ENCODE assay signal across 1 cellular context in genomic region chr5:40797273-40798011, GRCh38.
A peak's percentile ranks its signal among the peaks of the same experiment; 100 is the strongest.
TF ChIP-seq lines count a peak whose summit lies in the region.

No MANE protein-coding gene starts in this region.

TF ChIP-seq in K562, 482 proteins besides CTCF, POLR2A, EP300 and RAD21 (continued from another document and continues in another):
- TF ChIP-seq ZFP91 (CRISPR knock-in tag; IDR thresholded peaks at IDR 0.05) = no peak
- TF ChIP-seq ZNF408 (CRISPR knock-in tag; IDR thresholded peaks at IDR 0.05; ENCODE audit: low read depth) = no peak
- TF ChIP-seq, protein P1, sequence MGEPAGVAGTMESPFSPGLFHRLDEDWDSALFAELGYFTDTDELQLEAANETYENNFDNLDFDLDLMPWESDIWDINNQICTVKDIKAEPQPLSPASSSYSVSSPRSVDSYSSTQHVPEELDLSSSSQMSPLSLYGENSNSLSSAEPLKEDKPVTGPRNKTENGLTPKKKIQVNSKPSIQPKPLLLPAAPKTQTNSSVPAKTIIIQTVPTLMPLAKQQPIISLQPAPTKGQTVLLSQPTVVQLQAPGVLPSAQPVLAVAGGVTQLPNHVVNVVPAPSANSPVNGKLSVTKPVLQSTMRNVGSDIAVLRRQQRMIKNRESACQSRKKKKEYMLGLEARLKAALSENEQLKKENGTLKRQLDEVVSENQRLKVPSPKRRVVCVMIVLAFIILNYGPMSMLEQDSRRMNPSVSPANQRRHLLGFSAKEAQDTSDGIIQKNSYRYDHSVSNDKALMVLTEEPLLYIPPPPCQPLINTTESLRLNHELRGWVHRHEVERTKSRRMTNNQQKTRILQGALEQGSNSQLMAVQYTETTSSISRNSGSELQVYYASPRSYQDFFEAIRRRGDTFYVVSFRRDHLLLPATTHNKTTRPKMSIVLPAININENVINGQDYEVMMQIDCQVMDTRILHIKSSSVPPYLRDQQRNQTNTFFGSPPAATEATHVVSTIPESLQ (CRISPR knock-in tag; IDR thresholded peaks at IDR 0.05) = 0 out of 2 replicates have a peak, but pooled peaks have one; percentile 28
- peak; percentile 63; the same call in 1 of the 2 replicates for TF ChIP-seq CXXC5 (CRISPR knock-in tag; IDR thresholded peaks at IDR 0.05)
- peak; percentile 86; the same call in 1 of the 2 replicates for TF ChIP-seq ZNF395 (CRISPR knock-in tag; IDR thresholded peaks at IDR 0.05)
- peak; percentile 11; the same call in 1 of the 2 replicates for TF ChIP-seq TFAP4 (CRISPR knock-in tag; IDR thresholded peaks at IDR 0.05; ENCODE audit: borderline replicate concordance)
- TF ChIP-seq, protein P2, sequence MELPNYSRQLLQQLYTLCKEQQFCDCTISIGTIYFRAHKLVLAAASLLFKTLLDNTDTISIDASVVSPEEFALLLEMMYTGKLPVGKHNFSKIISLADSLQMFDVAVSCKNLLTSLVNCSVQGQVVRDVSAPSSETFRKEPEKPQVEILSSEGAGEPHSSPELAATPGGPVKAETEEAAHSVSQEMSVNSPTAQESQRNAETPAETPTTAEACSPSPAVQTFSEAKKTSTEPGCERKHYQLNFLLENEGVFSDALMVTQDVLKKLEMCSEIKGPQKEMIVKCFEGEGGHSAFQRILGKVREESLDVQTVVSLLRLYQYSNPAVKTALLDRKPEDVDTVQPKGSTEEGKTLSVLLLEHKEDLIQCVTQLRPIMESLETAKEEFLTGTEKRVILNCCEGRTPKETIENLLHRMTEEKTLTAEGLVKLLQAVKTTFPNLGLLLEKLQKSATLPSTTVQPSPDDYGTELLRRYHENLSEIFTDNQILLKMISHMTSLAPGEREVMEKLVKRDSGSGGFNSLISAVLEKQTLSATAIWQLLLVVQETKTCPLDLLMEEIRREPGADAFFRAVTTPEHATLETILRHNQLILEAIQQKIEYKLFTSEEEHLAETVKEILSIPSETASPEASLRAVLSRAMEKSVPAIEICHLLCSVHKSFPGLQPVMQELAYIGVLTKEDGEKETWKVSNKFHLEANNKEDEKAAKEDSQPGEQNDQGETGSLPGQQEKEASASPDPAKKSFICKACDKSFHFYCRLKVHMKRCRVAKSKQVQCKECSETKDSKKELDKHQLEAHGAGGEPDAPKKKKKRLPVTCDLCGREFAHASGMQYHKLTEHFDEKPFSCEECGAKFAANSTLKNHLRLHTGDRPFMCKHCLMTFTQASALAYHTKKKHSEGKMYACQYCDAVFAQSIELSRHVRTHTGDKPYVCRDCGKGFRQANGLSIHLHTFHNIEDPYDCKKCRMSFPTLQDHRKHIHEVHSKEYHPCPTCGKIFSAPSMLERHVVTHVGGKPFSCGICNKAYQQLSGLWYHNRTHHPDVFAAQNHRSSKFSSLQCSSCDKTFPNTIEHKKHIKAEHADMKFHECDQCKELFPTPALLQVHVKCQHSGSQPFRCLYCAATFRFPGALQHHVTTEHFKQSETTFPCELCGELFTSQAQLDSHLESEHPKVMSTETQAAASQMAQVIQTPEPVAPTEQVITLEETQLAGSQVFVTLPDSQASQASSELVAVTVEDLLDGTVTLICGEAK (IDR thresholded peaks at IDR 0.05) = peak; percentile 30; the same call in 1 of the 2 replicates
- TF ChIP-seq, protein P2 (CRISPR knock-in tag; IDR thresholded peaks at IDR 0.05) = no peak
- TF ChIP-seq, protein P3, sequence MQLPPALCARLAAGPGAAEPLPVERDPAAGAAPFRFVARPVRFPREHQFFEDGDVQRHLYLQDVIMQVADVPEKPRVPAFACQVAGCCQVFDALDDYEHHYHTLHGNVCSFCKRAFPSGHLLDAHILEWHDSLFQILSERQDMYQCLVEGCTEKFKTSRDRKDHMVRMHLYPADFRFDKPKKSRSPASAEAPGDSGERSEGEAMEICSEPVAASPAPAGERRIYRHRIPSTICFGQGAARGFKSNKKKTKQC (CRISPR knock-in tag; IDR thresholded peaks at IDR 0.05) = 0 out of 2 replicates have a peak, but pooled peaks have one; percentile 8
- TF ChIP-seq FOXJ3 (CRISPR knock-in tag; IDR thresholded peaks at IDR 0.05) = no peak
- peak in 2 of 3 experiments; percentile 48 to 57 for TF ChIP-seq YY1 (IDR thresholded peaks at IDR 0.05; ENCODE audit: borderline replicate concordance in 1 of 3, control insufficient read depth in 1 of 3, extremely low read depth in 1 of 3, insufficient read depth in 3 of 3, insufficient read length in 1 of 3, insufficient replicate concordance in 2 of 3, low read depth in 1 of 3, low read length in 2 of 3)
- peak; percentile 63; the same call in 1 of the 2 replicates for TF ChIP-seq ZBTB7A (IDR thresholded peaks at IDR 0.05; ENCODE audit: borderline replicate concordance, control insufficient read depth, low read depth, low read length)
- peak; percentile 52; the same call in 1 of the 2 replicates for TF ChIP-seq ZNF766 (CRISPR knock-in tag; conservative IDR thresholded peaks at IDR 0.05)
- no peak for TF ChIP-seq ZNF707 (CRISPR knock-in tag; conservative IDR thresholded peaks at IDR 0.05)
- peak in 1 of 2 experiments; percentile 45; a peak in 1 of 4 replicates for TF ChIP-seq KDM1A (IDR thresholded peaks at IDR 0.05)
- no peak for TF ChIP-seq CBX8 (IDR thresholded peaks at IDR 0.05; ENCODE audit: borderline replicate concordance, extremely low read depth, low read depth, low read length, poor library complexity, severe bottlenecking)
- no peak for TF ChIP-seq KAT8 (IDR thresholded peaks at IDR 0.05; ENCODE audit: low read depth)
- TF ChIP-seq, protein P4, sequence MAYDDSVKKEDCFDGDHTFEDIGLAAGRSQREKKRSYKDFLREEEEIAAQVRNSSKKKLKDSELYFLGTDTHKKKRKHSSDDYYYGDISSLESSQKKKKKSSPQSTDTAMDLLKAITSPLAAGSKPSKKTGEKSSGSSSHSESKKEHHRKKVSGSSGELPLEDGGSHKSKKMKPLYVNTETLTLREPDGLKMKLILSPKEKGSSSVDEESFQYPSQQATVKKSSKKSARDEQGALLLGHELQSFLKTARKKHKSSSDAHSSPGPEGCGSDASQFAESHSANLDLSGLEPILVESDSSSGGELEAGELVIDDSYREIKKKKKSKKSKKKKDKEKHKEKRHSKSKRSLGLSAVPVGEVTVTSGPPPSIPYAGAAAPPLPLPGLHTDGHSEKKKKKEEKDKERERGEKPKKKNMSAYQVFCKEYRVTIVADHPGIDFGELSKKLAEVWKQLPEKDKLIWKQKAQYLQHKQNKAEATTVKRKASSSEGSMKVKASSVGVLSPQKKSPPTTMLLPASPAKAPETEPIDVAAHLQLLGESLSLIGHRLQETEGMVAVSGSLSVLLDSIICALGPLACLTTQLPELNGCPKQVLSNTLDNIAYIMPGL (CRISPR knock-in tag; IDR thresholded peaks at IDR 0.05) = 0 out of 2 replicates have a peak, but pooled peaks have one; percentile 44
- TF ChIP-seq NCOA6 (IDR thresholded peaks at IDR 0.05) = no peak
- no peak for TF ChIP-seq ASH1L (IDR thresholded peaks at IDR 0.05; ENCODE audit: borderline replicate concordance, low read depth, partially characterized antibody)
- TF ChIP-seq KHSRP (IDR thresholded peaks at IDR 0.05) = no peak
- TF ChIP-seq SOX6 (IDR thresholded peaks at IDR 0.05) = no peak
- 0 out of 2 replicates have a peak, but pooled peaks have one; percentile 44 for TF ChIP-seq MAX (CRISPR knock-in tag; IDR thresholded peaks at IDR 0.05)
- TF ChIP-seq U2AF1 (optimal IDR thresholded peaks at IDR 0.05; ENCODE audit: low read depth, low read length) = peak; percentile 9
- peak; percentile 48; the same call in 1 of the 2 replicates for TF ChIP-seq RNF2 (IDR thresholded peaks at IDR 0.05)
- peak; percentile 93 for TF ChIP-seq CHD1 (IDR thresholded peaks at IDR 0.05; ENCODE audit: low read length)
- peak; percentile 24 for TF ChIP-seq CCNT2 (IDR thresholded peaks at IDR 0.05; ENCODE audit: borderline replicate concordance, extremely low read depth, insufficient read length, low read depth, low read length)
- TF ChIP-seq ZSCAN32 (CRISPR knock-in tag; IDR thresholded peaks at IDR 0.05) = no peak
- no peak for TF ChIP-seq ZBTB2 (IDR thresholded peaks at IDR 0.05)
- no peak for TF ChIP-seq ERF (CRISPR knock-in tag; IDR thresholded peaks at IDR 0.05)
- TF ChIP-seq NFIC (IDR thresholded peaks at IDR 0.05) = peak; percentile 99
- no peak; the same call in 1 of the 2 replicates for TF ChIP-seq NFRKB (IDR thresholded peaks at IDR 0.05; ENCODE audit: low read depth)
- 0 out of 2 replicates have a peak, but pooled peaks have one; percentile 30 for TF ChIP-seq NR3C1 (CRISPR knock-in tag; IDR thresholded peaks at IDR 0.05)
- TF ChIP-seq ETV1 (tag; conservative IDR thresholded peaks at IDR 0.05; ENCODE audit: low read depth) = 0 out of 2 replicates have a peak, but pooled peaks have one; percentile 5
- TF ChIP-seq CHD2 (IDR thresholded peaks at IDR 0.05; ENCODE audit: low read depth, low read length) = no peak; the same call in 1 of the 2 replicates
- TF ChIP-seq, protein P5, sequence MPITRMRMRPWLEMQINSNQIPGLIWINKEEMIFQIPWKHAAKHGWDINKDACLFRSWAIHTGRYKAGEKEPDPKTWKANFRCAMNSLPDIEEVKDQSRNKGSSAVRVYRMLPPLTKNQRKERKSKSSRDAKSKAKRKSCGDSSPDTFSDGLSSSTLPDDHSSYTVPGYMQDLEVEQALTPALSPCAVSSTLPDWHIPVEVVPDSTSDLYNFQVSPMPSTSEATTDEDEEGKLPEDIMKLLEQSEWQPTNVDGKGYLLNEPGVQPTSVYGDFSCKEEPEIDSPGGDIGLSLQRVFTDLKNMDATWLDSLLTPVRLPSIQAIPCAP (CRISPR knock-in tag; IDR thresholded peaks at IDR 0.05; ENCODE audit: borderline replicate concordance) = no peak
- TF ChIP-seq SIX5 (IDR thresholded peaks at IDR 0.05; ENCODE audit: borderline replicate concordance in 1 of 2, insufficient read depth in 1 of 2, low read depth in 1 of 2, low read length in 2 of 2) = no peak
- TF ChIP-seq SPI1 (IDR thresholded peaks at IDR 0.05; ENCODE audit: borderline replicate concordance, low read depth, low read length) = peak; percentile 92
- 0 out of 2 replicates have a peak, but pooled peaks have one; percentile 18 for TF ChIP-seq NBN (IDR thresholded peaks at IDR 0.05; ENCODE audit: low read depth)
- peak in 1 of 2 experiments; percentile 55; a peak in 1 of 4 replicates for TF ChIP-seq RCOR1 (IDR thresholded peaks at IDR 0.05; ENCODE audit: borderline replicate concordance in 1 of 2, low read depth in 2 of 2, low read length in 2 of 2)
